Comparison of ENCODE assay signal across 8 cellular contexts in the genomic region with DNA sequence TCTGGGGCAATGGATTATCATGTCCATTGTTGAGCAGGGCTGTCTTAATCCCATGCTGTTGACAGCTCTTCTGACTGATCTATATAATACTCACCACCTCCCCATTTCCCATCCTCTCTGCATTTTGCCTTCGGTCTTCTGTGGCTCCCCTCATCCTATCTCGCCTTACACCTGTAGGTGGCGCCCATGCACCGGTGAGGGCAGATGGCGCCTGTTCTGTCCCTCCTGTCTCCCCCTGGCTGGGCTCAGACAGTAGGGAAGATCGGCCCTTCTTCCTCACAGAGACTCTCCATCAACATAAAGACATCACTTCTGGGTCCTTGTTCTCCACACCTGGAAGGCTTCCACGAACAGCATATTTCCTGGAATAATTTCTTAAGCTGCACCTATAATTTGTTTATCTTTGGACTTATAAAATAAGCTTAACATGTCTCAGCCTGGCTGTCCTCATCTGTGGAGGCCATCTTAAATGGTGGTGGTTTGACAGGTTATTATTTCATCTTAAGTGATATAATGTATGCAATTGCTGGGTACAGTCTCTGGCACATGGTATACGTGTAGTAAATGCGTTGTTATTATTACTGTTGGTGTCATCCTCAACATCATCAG. TPM values are rescaled to one million over a fixed set of nuclear protein-coding genes. Genes with fewer than 3 reads are reported as not detected.
A peak's percentile ranks its signal among the peaks of the same experiment; 100 is the strongest.
DNase-seq lines count a peak whose midpoint lies in the region; ATAC-seq and TF ChIP-seq lines count a peak whose summit lies in the region.

No MANE protein-coding gene starts in this region.

- no peak overlapping the region for H3K27ac ChIP-seq in AG04450 (ENCODE audit: low read depth, low read length)

- in situ Hi-C loops in GM13977 (cut with MboI; ENCODE audit: low pct_unique_long_range_greater_than_20kb, low sequenced_read_pairs, unreplicated experiment) = loop anchor here (25.0 kb wide), 1 partner anchor 165 kb away; no protein-coding TSS in a partner anchor

- CTCF ChIA-PET in AG04450 (lab: Charles Lee) = interaction anchor here (0.5 to 6.7 kb wide), 45 partner anchors 9 to 1335 kb away, joined by 3 to 268 read pairs (median 4); no protein-coding TSS in a partner anchor

- H3K9me3 ChIP-seq in AG04450 (ENCODE audit: control insufficient read depth, insufficient read depth, low read length) (no peaks in the 10 kb centered on the region), T-helper 17 cell (ENCODE audit: control insufficient read depth, low read length, poor library complexity, severe bottlenecking) (no peaks in the 10 kb centered on the region)

- ATAC-seq in HG02642 (IDR thresholded peaks at IDR 0.05; ENCODE audit: poor library complexity, unreplicated experiment) = peak; percentile 96
- peak; percentile 70 for ATAC-seq in esophagus mucosa
- ATAC-seq in T-helper 17 cell = no peak

- POLR2A ChIA-PET in AG04450 (lab: Yijun Ruan, JAX) = no interaction called here

- no peaks in the 10 kb centered on the region for H3K36me3 Mint-ChIP-seq in T-helper 2 cell treated with Interferon-gamma antibody and Interleukin-4, amounts not matched to agents 5 μg/mL and 100 μg/mL, for 36 hours (ENCODE audit: low read depth)
- H3K36me3 Mint-ChIP-seq in nephron progenitor cell (ENCODE audit: low read depth) (peaks cover under 1% of the 10 kb centered on the region), T-helper 17 cell (ENCODE audit: low read depth) (no peaks in the 10 kb centered on the region)

- H3K4me1 Mint-ChIP-seq in T-helper 2 cell treated with Interferon-gamma antibody and Interleukin-4, amounts not matched to agents 5 μg/mL and 100 μg/mL, for 36 hours (ENCODE audit: low read depth) = no peaks in the 10 kb centered on the region
- no peaks in the 10 kb centered on the region for H3K4me1 Mint-ChIP-seq in nephron progenitor cell
- no peaks in the 10 kb centered on the region for H3K4me1 Mint-ChIP-seq in T-helper 17 cell

- peak; percentile 8 for DNase-seq in AG04450 (ENCODE audit: low read depth, low spot score)
- DNase-seq in GM13977 (ENCODE audit: low spot score) = peak; percentile 69
- DNase-seq in MV-4-11 (lab: John Stamatoyannopoulos, UW) = peak; percentile 19
- peak; percentile 17 for DNase-seq in T-helper 2 cell treated with Interferon-gamma antibody and Interleukin-4, amounts not matched to agents 5 μg/mL and 100 μg/mL, for 36 hours (ENCODE audit: low spot score)
- DNase-seq in nephron progenitor cell = peak; percentile 86
- DNase-seq in T-helper 17 cell = no peak

- no peak overlapping the region for H3K27ac Mint-ChIP-seq in T-helper 2 cell treated with Interferon-gamma antibody and Interleukin-4, amounts not matched to agents 5 μg/mL and 100 μg/mL, for 36 hours
- H3K27ac Mint-ChIP-seq in nephron progenitor cell (no peak overlapping the region), T-helper 17 cell (no peak overlapping the region)

- H3K4me3 Mint-ChIP-seq in T-helper 2 cell treated with Interferon-gamma antibody and Interleukin-4, amounts not matched to agents 5 μg/mL and 100 μg/mL, for 36 hours = no peak overlapping the region
- H3K4me3 Mint-ChIP-seq in nephron progenitor cell = no peak overlapping the region
- H3K4me3 Mint-ChIP-seq in T-helper 17 cell = no peak overlapping the region

- H3K27me3 ChIP-seq in AG04450 (ENCODE audit: control insufficient read depth, insufficient read depth, low read length) = no peaks in the 10 kb centered on the region

- no peaks in the 10 kb centered on the region for H3K27me3 Mint-ChIP-seq in T-helper 2 cell treated with Interferon-gamma antibody and Interleukin-4, amounts not matched to agents 5 μg/mL and 100 μg/mL, for 36 hours (ENCODE audit: low read depth)
- H3K27me3 Mint-ChIP-seq in nephron progenitor cell (ENCODE audit: low read depth, poor library complexity) (peaks cover 2% of the 10 kb centered on the region), T-helper 17 cell (no peaks in the 10 kb centered on the region)

- peak; percentile 98 for TF ChIP-seq CTCF in AG04450 (IDR thresholded peaks at IDR 0.05; ENCODE audit: low read depth, low read length)
- peak; percentile 97 for TF ChIP-seq CTCF in GM13977 (IDR thresholded peaks at IDR 0.05; ENCODE audit: extremely low read depth, insufficient read depth, missing control alignments)
- peak; percentile 90 for TF ChIP-seq CTCF in nephron progenitor cell (IDR thresholded peaks at IDR 0.05)

- H3K4me3 ChIP-seq in AG04450 (ENCODE audit: low read depth, low read length) = no peak overlapping the region

- H3K9me3 Mint-ChIP-seq in T-helper 2 cell treated with Interferon-gamma antibody and Interleukin-4, amounts not matched to agents 5 μg/mL and 100 μg/mL, for 36 hours = no peaks in the 10 kb centered on the region
- H3K9me3 Mint-ChIP-seq in nephron progenitor cell = peaks cover 9% of the 10 kb centered on the region

RNA-seq across cellular contexts. Expression of gene CDH20, which starts 10.9 kb away (rescaled TPM):
- polyA plus RNA-seq in AG04450 (2011; rRNA removed) = not detected in 2 replicates
- not detected in 2 replicates for polyA minus RNA-seq in AG04450 (2011; rRNA and poly(A)+ RNA removed)
- total RNA-seq in esophagus mucosa (not detected), T-helper 17 cell (under 1 TPM; 0.21 to 0.35 TPM)

Comparison
In these comparisons a context has a peak if more than half of its experiments do, and no peak if none do; other contexts are left out.
1. DNase-seq: peak in AG04450 (single experiment), GM13977 (single experiment), MV-4-11 (single experiment), T-helper 2 cell treated with Interferon-gamma antibody and Interleukin-4, amounts not matched to agents 5 μg/mL and 100 μg/mL, for 36 hours (single experiment) and nephron progenitor cell (single experiment); none in T-helper 17 cell (0 of 3).
2. Peak in every context shown above with its lines, with median percentiles within 50 percentile points of each other: CTCF ChIP-seq.